In genomic region chr14:103108749-103109207, GRCh38 we compare ENCODE assay signal across 9 cellular contexts. TPM values are rescaled to one million over a fixed set of nuclear protein-coding genes. Genes with fewer than 3 reads are reported as not detected.
A peak's percentile ranks its signal among the peaks of the same experiment; 100 is the strongest.
DNase-seq lines count a peak whose midpoint lies in the region; ATAC-seq and TF ChIP-seq lines count a peak whose summit lies in the region.
"Had no signal": no experiment of that assay in that cellular context is flagged by ENCODE, and none has a peak within 500 bp of the region (broad histone marks: within the 10 kb centered on the region; RNA-seq: fewer than 3 reads in every experiment).

No MANE protein-coding gene starts in this region.

- DNase-seq in NK-92 treated with Interleukin-12 subunit alpha and Interleukin-12 subunit beta, amount 100 ng/mL, for 24 hours (lab: John Stamatoyannopoulos, UW): peak; percentile 22
- DNase-seq in NK-92 (lab: John Stamatoyannopoulos, UW; ENCODE audit: unreplicated experiment): no peak
- DNase-seq in HL-60 (ENCODE audit: low read depth in 1 of 2, low spot score in 1 of 2): peak; percentile 75 to 90
- DNase-seq in activated naive CD4-positive, alpha-beta T cell treated with anti-CD3 and anti-CD28 coated beads, Interleukin-2, amount 50 U/mL, for 16 hours: peak; percentile 49
- DNase-seq in stimulated activated effector memory CD8-positive, alpha-beta T cell treated with anti-CD3 and anti-CD28 coated beads, Interleukin-12 subunit alpha, Interleukin-12 subunit beta, amount 100 ng/mL, for 72 hours (ENCODE audit: low spot score in 2 of 2): no peak
- no peak for DNase-seq in islet precursor cell
- no peak for DNase-seq in endothelial cell (ENCODE audit: low spot score)
- DNase-seq in glutamatergic neuron: no peak

- no peaks in the 10 kb centered on the region for H3K9me3 Mint-ChIP-seq in stimulated activated effector memory CD8-positive, alpha-beta T cell treated with anti-CD3 and anti-CD28 coated beads, Interleukin-12 subunit alpha, Interleukin-12 subunit beta, amount 100 ng/mL, for 72 hours
- H3K9me3 Mint-ChIP-seq in endothelial cell (ENCODE audit: unreplicated experiment) (no peaks in the 10 kb centered on the region), glutamatergic neuron (ENCODE audit: unreplicated experiment) (peaks cover 3% of the 10 kb centered on the region)

- H3K27ac ChIP-seq in HL-60 (replicated peaks): peak overlapping the region; percentile 51
- H3K27ac ChIP-seq: C4-2B had no signal

- no peak overlapping the region for H3K4me3 ChIP-seq in HL-60 (replicated peaks; ENCODE audit: insufficient read depth, low read length)

- no peak for TF ChIP-seq CTCF in HL-60 (IDR thresholded peaks at IDR 0.05; ENCODE audit: insufficient read depth, low read length)
- no peak for TF ChIP-seq CTCF in endothelial cell (IDR thresholded peaks at IDR 0.05; ENCODE audit: unreplicated experiment)
- TF ChIP-seq CTCF in glutamatergic neuron (IDR thresholded peaks at IDR 0.05; ENCODE audit: partially characterized antibody, unreplicated experiment): no peak

- H3K27me3 ChIP-seq in HL-60 (ENCODE audit: insufficient read depth, poor library complexity, severe bottlenecking): peaks cover 11% of the 10 kb centered on the region

- H3K36me3 Mint-ChIP-seq in stimulated activated effector memory CD8-positive, alpha-beta T cell treated with anti-CD3 and anti-CD28 coated beads, Interleukin-12 subunit alpha, Interleukin-12 subunit beta, amount 100 ng/mL, for 72 hours: no peaks in the 10 kb centered on the region
- no peaks in the 10 kb centered on the region for H3K36me3 Mint-ChIP-seq in endothelial cell (ENCODE audit: low read depth, unreplicated experiment)
- H3K36me3 Mint-ChIP-seq in glutamatergic neuron (ENCODE audit: unreplicated experiment): no peaks in the 10 kb centered on the region

- no peak overlapping the region for H3K4me3 Mint-ChIP-seq in stimulated activated effector memory CD8-positive, alpha-beta T cell treated with anti-CD3 and anti-CD28 coated beads, Interleukin-12 subunit alpha, Interleukin-12 subunit beta, amount 100 ng/mL, for 72 hours
- no peak overlapping the region for H3K4me3 Mint-ChIP-seq in endothelial cell (ENCODE audit: unreplicated experiment)
- H3K4me3 Mint-ChIP-seq in glutamatergic neuron (ENCODE audit: unreplicated experiment): no peak overlapping the region

- H3K27me3 Mint-ChIP-seq in endothelial cell (ENCODE audit: unreplicated experiment) (peaks cover 7% of the 10 kb centered on the region), glutamatergic neuron (ENCODE audit: unreplicated experiment) (peaks cover 9% of the 10 kb centered on the region)

- H3K4me1 Mint-ChIP-seq in stimulated activated effector memory CD8-positive, alpha-beta T cell treated with anti-CD3 and anti-CD28 coated beads, Interleukin-12 subunit alpha, Interleukin-12 subunit beta, amount 100 ng/mL, for 72 hours: peaks cover 13% of the 10 kb centered on the region
- H3K4me1 Mint-ChIP-seq in endothelial cell (ENCODE audit: unreplicated experiment): peaks cover 10% of the 10 kb centered on the region
- H3K4me1 Mint-ChIP-seq in glutamatergic neuron (ENCODE audit: low read depth, unreplicated experiment): peaks cover 17% of the 10 kb centered on the region

- H3K27ac Mint-ChIP-seq in stimulated activated effector memory CD8-positive, alpha-beta T cell treated with anti-CD3 and anti-CD28 coated beads, Interleukin-12 subunit alpha, Interleukin-12 subunit beta, amount 100 ng/mL, for 72 hours: no peak overlapping the region
- H3K27ac Mint-ChIP-seq in endothelial cell (ENCODE audit: unreplicated experiment) (no peak overlapping the region), glutamatergic neuron (ENCODE audit: unreplicated experiment) (no peak overlapping the region)

- ATAC-seq in stimulated activated effector memory CD8-positive, alpha-beta T cell treated with anti-CD3 and anti-CD28 coated beads, Interleukin-12 subunit alpha, Interleukin-12 subunit beta, amount 100 ng/mL, for 72 hours: peak; percentile 43

RNA-seq across cellular contexts. Expression of gene EXOC3L4, which starts 14.3 kb away (rescaled TPM):
- not detected for total RNA-seq in endothelial cell (ENCODE audit: unreplicated experiment)
- 0.81 TPM for total RNA-seq in glutamatergic neuron (ENCODE audit: unreplicated experiment)

RNA-seq across cellular contexts. Expression of gene TNFAIP2, which starts 14.5 kb away (rescaled TPM):
- total RNA-seq in endothelial cell (ENCODE audit: unreplicated experiment) (163 TPM), glutamatergic neuron (ENCODE audit: unreplicated experiment) (4.3 TPM)

RNA-seq across cellular contexts. Expression of gene LBHD2, which starts 24.8 kb away (rescaled TPM):
- total RNA-seq in endothelial cell (ENCODE audit: unreplicated experiment): not detected
- not detected for total RNA-seq in glutamatergic neuron (ENCODE audit: unreplicated experiment)

RNA-seq across cellular contexts. Expression of gene CDC42BPB, which starts 51.4 kb away (rescaled TPM):
- total RNA-seq in endothelial cell (ENCODE audit: unreplicated experiment): 187 TPM
- 125 TPM for total RNA-seq in glutamatergic neuron (ENCODE audit: unreplicated experiment)

Comparison
In these comparisons a context has a peak if more than half of its experiments do, and no peak if none do; other contexts are left out.
1. DNase-seq: peak in NK-92 treated with Interleukin-12 subunit alpha and Interleukin-12 subunit beta, amount 100 ng/mL, for 24 hours (single experiment), HL-60 (2 of 2) and activated naive CD4-positive, alpha-beta T cell treated with anti-CD3 and anti-CD28 coated beads, Interleukin-2, amount 50 U/mL, for 16 hours (single experiment); none in NK-92 (single experiment), stimulated activated effector memory CD8-positive, alpha-beta T cell treated with anti-CD3 and anti-CD28 coated beads, Interleukin-12 subunit alpha, Interleukin-12 subunit beta, amount 100 ng/mL, for 72 hours (0 of 2), islet precursor cell (single experiment), endothelial cell (single experiment) and glutamatergic neuron (single experiment).
2. RNA of gene TNFAIP2, which starts 14.5 kb away (total RNA-seq): 163 TPM in endothelial cell (single experiment); 4.3 TPM in glutamatergic neuron (single experiment); every median in the first group is over 10 times any median in the second.